Comparison of ENCODE assay signal across 17 cellular contexts in genomic region chr9:94086961-94087360, GRCh38.
"Had no signal": no experiment of that assay in that cellular context is flagged by ENCODE, and none has a peak within 500 bp of the region (broad histone marks: within the 10 kb centered on the region; RNA-seq: fewer than 3 reads in every experiment).

No MANE protein-coding gene starts in this region.

- H3K4me3 Mint-ChIP-seq: activated CD8-positive, alpha-beta T cell treated with anti-CD3 and anti-CD28 coated beads, Interleukin-2, amount 10 ng/mL, durations not matched to agents 7 days and 5 days; activated naive CD4-positive, alpha-beta T cell treated with anti-CD3 and anti-CD28 coated beads for 36 hours; activated T-cell treated with anti-CD3 and anti-CD28 coated beads, Interleukin-2, amount 50 U/mL, for 24 hours; central memory CD8-positive, alpha-beta T cell; naive thymus-derived CD4-positive, alpha-beta T cell; stimulated activated naive B cell treated with anti-CD40 and anti-IgM and Interleukin-4, amounts not matched to agents 10 μg/mL and 1 μg/mL and 100 μg/mL, for 72 hours had no signal

- H3K27ac Mint-ChIP-seq: activated CD8-positive, alpha-beta T cell treated with anti-CD3 and anti-CD28 coated beads, Interleukin-2, amount 10 ng/mL, durations not matched to agents 7 days and 5 days; activated naive CD4-positive, alpha-beta T cell treated with anti-CD3 and anti-CD28 coated beads for 36 hours; activated T-cell treated with anti-CD3 and anti-CD28 coated beads, Interleukin-2, amount 50 U/mL, for 24 hours; stimulated activated naive B cell treated with anti-CD40 and anti-IgM and Interleukin-4, amounts not matched to agents 10 μg/mL and 1 μg/mL and 100 μg/mL, for 72 hours had no signal

- H3K4me3 ChIP-seq: coronary artery, esophagus muscularis mucosa, left ventricle myocardium inferior, ovary, psoas muscle, tibial artery had no signal

- DNase-seq: activated CD4-positive, alpha-beta T cell treated with anti-CD3 and anti-CD28 coated beads for 48 hours; activated CD4-positive, CD25-positive, alpha-beta regulatory T cell; activated CD8-positive, alpha-beta T cell treated with anti-CD3 and anti-CD28 coated beads, Interleukin-2, amount 10 ng/mL, durations not matched to agents 7 days and 5 days; activated naive CD4-positive, alpha-beta T cell treated with anti-CD3 and anti-CD28 coated beads for 36 hours; activated T-cell treated with anti-CD3 and anti-CD28 coated beads, Interleukin-2, amount 50 U/mL, for 24 hours; head of caudate nucleus; left ventricle myocardium inferior; naive thymus-derived CD4-positive, alpha-beta T cell; ovary; psoas muscle; stimulated activated naive B cell treated with anti-CD40 and anti-IgM and Interleukin-4, amounts not matched to agents 10 μg/mL and 1 μg/mL and 100 μg/mL, for 72 hours; T1000; tibial artery had no signal

- H3K4me1 Mint-ChIP-seq: central memory CD8-positive, alpha-beta T cell; naive thymus-derived CD4-positive, alpha-beta T cell had no signal

- ATAC-seq: activated CD8-positive, alpha-beta T cell treated with anti-CD3 and anti-CD28 coated beads, Interleukin-2, amount 10 ng/mL, durations not matched to agents 7 days and 5 days; naive thymus-derived CD4-positive, alpha-beta T cell; psoas muscle; sciatic nerve; stimulated activated naive B cell treated with anti-CD40 and anti-IgM and Interleukin-4, amounts not matched to agents 10 μg/mL and 1 μg/mL and 100 μg/mL, for 72 hours had no signal

- H3K9me3 Mint-ChIP-seq: activated naive CD4-positive, alpha-beta T cell treated with anti-CD3 and anti-CD28 coated beads for 36 hours; activated T-cell treated with anti-CD3 and anti-CD28 coated beads, Interleukin-2, amount 50 U/mL, for 24 hours; central memory CD8-positive, alpha-beta T cell; naive thymus-derived CD4-positive, alpha-beta T cell; stimulated activated naive B cell treated with anti-CD40 and anti-IgM and Interleukin-4, amounts not matched to agents 10 μg/mL and 1 μg/mL and 100 μg/mL, for 72 hours had no signal

- H3K27me3 Mint-ChIP-seq: activated T-cell treated with anti-CD3 and anti-CD28 coated beads, Interleukin-2, amount 50 U/mL, for 24 hours; central memory CD8-positive, alpha-beta T cell; naive thymus-derived CD4-positive, alpha-beta T cell; stimulated activated naive B cell treated with anti-CD40 and anti-IgM and Interleukin-4, amounts not matched to agents 10 μg/mL and 1 μg/mL and 100 μg/mL, for 72 hours had no signal
